In the genomic region with DNA sequence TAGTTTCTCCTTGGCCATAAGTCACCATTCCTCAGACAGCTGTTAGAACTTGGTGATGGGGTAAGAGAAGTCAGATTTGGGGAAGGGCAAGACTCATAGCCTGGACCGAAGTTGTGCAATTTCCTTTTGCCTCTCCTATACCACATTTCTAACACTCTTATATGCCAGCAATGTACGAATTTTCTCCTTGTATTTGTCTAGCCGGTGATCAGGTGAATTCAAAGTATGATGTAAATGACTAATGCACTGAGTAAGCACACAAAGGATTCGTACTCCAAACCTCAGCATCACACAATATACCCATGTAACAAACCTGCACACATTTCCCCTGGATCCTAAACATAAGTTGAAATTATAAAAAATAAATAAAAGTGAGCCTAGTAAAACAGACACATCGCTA, we compare ENCODE assay signal across 27 cellular contexts.
"Had no signal": no experiment of that assay in that cellular context is flagged by ENCODE, and none has a peak within 500 bp of the region (broad histone marks: within the 10 kb centered on the region; RNA-seq: fewer than 3 reads in every experiment).

No MANE protein-coding gene starts in this region.

- H3K27me3 ChIP-seq: colonic mucosa, esophagus squamous epithelium, neutrophil, pancreas, right lobe of liver, tibial nerve, upper lobe of left lung had no signal

- H3K9me3 ChIP-seq: esophagus squamous epithelium, neutrophil, pancreas, right lobe of liver, thoracic aorta, tibial nerve, upper lobe of left lung had no signal

- H3K27ac Mint-ChIP-seq: dendritic cell treated with granulocyte-macrophage colony-stimulating factor and Interleukin-4, amounts not matched to agents 40 ng/mL and 50 ng/mL, for 4 days; endodermal cell; immature natural killer cell; mesothelial cell of epicardium; naive B cell; natural killer cell treated with Interleukin-12 subunit alpha and Interleukin-12 subunit beta and Interleukin-15 and Interleukin-18, amount 100 ng/mL, for 72 hours; stimulated activated naive B cell treated with anti-CD40 and anti-IgM and Interleukin-4, amounts not matched to agents 10 μg/mL and 1 μg/mL and 100 μg/mL, for 72 hours; stimulated activated naive CD8-positive, alpha-beta T cell treated with anti-CD3 and anti-CD28 coated beads, Interleukin-15, Interleukin-2, amounts not matched to agents 100 ng/mL and 50 ng/mL, for 24 hours had no signal

- H3K4me3 ChIP-seq: colonic mucosa, esophagus squamous epithelium, lung, mucosa of descending colon, pancreas, right lobe of liver, thoracic aorta, tibial nerve, upper lobe of left lung had no signal

- DNase-seq: colonic mucosa; effector CD8-positive, alpha-beta T cell; endodermal cell; erythroblast; esophagus squamous epithelium; hypothalamus; immature natural killer cell; islet precursor cell; mesenchymal stem cell; mucosa of descending colon; naive B cell; pancreas; right lobe of liver; small intestine; stimulated activated CD4-positive, alpha-beta T cell treated with anti-CD3 and anti-CD28 coated beads, Interleukin-15, amount 100 ng/mL, for 24 hours; stimulated activated CD4-positive, alpha-beta T cell treated with anti-CD3 and anti-CD28 coated beads, Interleukin-2, amount 100 ng/mL, for 48 hours; stimulated activated naive B cell treated with anti-CD40 and anti-IgM and Interleukin-4, amounts not matched to agents 10 μg/mL and 1 μg/mL and 100 μg/mL, for 72 hours; upper lobe of left lung had no signal

- H3K4me1 ChIP-seq: colonic mucosa, esophagus squamous epithelium, pancreas, right lobe of liver, tibial nerve, upper lobe of left lung had no signal

- H3K36me3 ChIP-seq: colonic mucosa, esophagus squamous epithelium, neutrophil, pancreas, right lobe of liver, thoracic aorta, tibial nerve, upper lobe of left lung had no signal

- H3K27ac ChIP-seq: colonic mucosa, esophagus squamous epithelium, neutrophil, pancreas, right lobe of liver, thoracic aorta, tibial nerve, upper lobe of left lung had no signal

- ATAC-seq: mucosa of descending colon; natural killer cell treated with Interleukin-12 subunit alpha and Interleukin-12 subunit beta and Interleukin-15 and Interleukin-18, amount 100 ng/mL, for 72 hours; pancreas; right lobe of liver; stimulated activated naive B cell treated with anti-CD40 and anti-IgM and Interleukin-4, amounts not matched to agents 10 μg/mL and 1 μg/mL and 100 μg/mL, for 72 hours had no signal

- H3K27me3 Mint-ChIP-seq: dendritic cell treated with granulocyte-macrophage colony-stimulating factor and Interleukin-4, amounts not matched to agents 40 ng/mL and 50 ng/mL, for 4 days; naive B cell; natural killer cell treated with Interleukin-12 subunit alpha and Interleukin-12 subunit beta and Interleukin-15 and Interleukin-18, amount 100 ng/mL, for 72 hours; stimulated activated naive B cell treated with anti-CD40 and anti-IgM and Interleukin-4, amounts not matched to agents 10 μg/mL and 1 μg/mL and 100 μg/mL, for 72 hours; stimulated activated naive CD8-positive, alpha-beta T cell treated with anti-CD3 and anti-CD28 coated beads, Interleukin-15, Interleukin-2, amounts not matched to agents 100 ng/mL and 50 ng/mL, for 24 hours had no signal

- H3K4me1 Mint-ChIP-seq: endodermal cell; immature natural killer cell; mesothelial cell of epicardium; naive B cell; neural crest cell; stimulated activated naive B cell treated with anti-CD40 and anti-IgM and Interleukin-4, amounts not matched to agents 10 μg/mL and 1 μg/mL and 100 μg/mL, for 72 hours had no signal

- H3K36me3 Mint-ChIP-seq: immature natural killer cell; mesothelial cell of epicardium; naive B cell; stimulated activated naive B cell treated with anti-CD40 and anti-IgM and Interleukin-4, amounts not matched to agents 10 μg/mL and 1 μg/mL and 100 μg/mL, for 72 hours had no signal

- H3K4me3 Mint-ChIP-seq: dendritic cell treated with granulocyte-macrophage colony-stimulating factor and Interleukin-4, amounts not matched to agents 40 ng/mL and 50 ng/mL, for 4 days; endodermal cell; immature natural killer cell; mesothelial cell of epicardium; naive B cell; natural killer cell treated with Interleukin-12 subunit alpha and Interleukin-12 subunit beta and Interleukin-15 and Interleukin-18, amount 100 ng/mL, for 72 hours; neural crest cell; stimulated activated naive B cell treated with anti-CD40 and anti-IgM and Interleukin-4, amounts not matched to agents 10 μg/mL and 1 μg/mL and 100 μg/mL, for 72 hours; stimulated activated naive CD8-positive, alpha-beta T cell treated with anti-CD3 and anti-CD28 coated beads, Interleukin-15, Interleukin-2, amounts not matched to agents 100 ng/mL and 50 ng/mL, for 24 hours had no signal

- H3K9me3 Mint-ChIP-seq: endodermal cell; mesothelial cell of epicardium; neural crest cell; stimulated activated naive B cell treated with anti-CD40 and anti-IgM and Interleukin-4, amounts not matched to agents 10 μg/mL and 1 μg/mL and 100 μg/mL, for 72 hours had no signal
